Comparison of ENCODE assay signal across 1 cellular context in genomic region chr7:157990878-157991250, GRCh38.
TF ChIP-seq lines count a peak whose summit lies in the region.

No MANE protein-coding gene starts in this region.

TF ChIP-seq in SK-N-SH treated with all-trans-retinoic acid at 6 μM for 48 hours, 23 proteins besides CTCF, POLR2A, EP300 and RAD21 (continued from another document):
- no peak for TF ChIP-seq RARB (CRISPR knock-in tag; IDR thresholded peaks at IDR 0.05)
- TF ChIP-seq OSR1 (CRISPR knock-in tag; IDR thresholded peaks at IDR 0.05) = no peak
- no peak for TF ChIP-seq CSRNP3 (CRISPR knock-in tag; IDR thresholded peaks at IDR 0.05)
TF ChIP-seq in SK-N-SH treated with all-trans-retinoic acid at 6 μM for 48 hours: peak in this region for 0.
